Comparison of ENCODE assay signal across 7 cellular contexts in genomic region chr17:17042381-17042736, GRCh38. TPM values are rescaled to one million over a fixed set of nuclear protein-coding genes. Genes with fewer than 3 reads are reported as not detected.
A peak's percentile ranks its signal among the peaks of the same experiment; 100 is the strongest.
DNase-seq lines count a peak whose midpoint lies in the region; ATAC-seq and TF ChIP-seq lines count a peak whose summit lies in the region.

Gene MPRIP, plus strand, starts transcription at chr17:17042457. Its CDS starts 392 bp downstream, at chr17:17042849.

- H3K9ac ChIP-seq in GM23248, result peak within 1 kb of the TSS; percentile 94

- H3K9me2 ChIP-seq in GM23248 (ENCODE audit: insufficient read depth), result no peaks in the 10 kb centered on the region

- H3K4me3 ChIP-seq in GM23248, result peak within 1 kb of the TSS; percentile 95
- peak within 1 kb of the TSS; percentile 85 for H3K4me3 ChIP-seq in psoas muscle

- in situ Hi-C loops in GM23248 (cut with MboI), result no loop called here

- peak within 1 kb of the TSS; percentile 66 for H3K27ac Mint-ChIP-seq in T-helper 2 cell treated with Interferon-gamma antibody and Interleukin-4, amounts not matched to agents 5 μg/mL and 100 μg/mL, for 36 hours
- H3K27ac Mint-ChIP-seq in glutamatergic neuron (ENCODE audit: unreplicated experiment), result peak within 1 kb of the TSS; percentile 98

- H3K79me2 ChIP-seq in GM23248 (ENCODE audit: insufficient read depth), result peaks cover 47% of the 10 kb centered on the region

- H3K9me3 ChIP-seq in GM23248 (ENCODE audit: low read depth), result no peaks in the 10 kb centered on the region
- no peaks in the 10 kb centered on the region for H3K9me3 ChIP-seq in psoas muscle

- H3K4me1 Mint-ChIP-seq in T-helper 2 cell treated with Interferon-gamma antibody and Interleukin-4, amounts not matched to agents 5 μg/mL and 100 μg/mL, for 36 hours (ENCODE audit: low read depth), result peaks cover 37% of the 10 kb centered on the region
- H3K4me1 Mint-ChIP-seq in glutamatergic neuron (ENCODE audit: low read depth, unreplicated experiment), result peaks cover 31% of the 10 kb centered on the region

- peaks cover 11% of the 10 kb centered on the region; the same call in 1 of the 2 replicates for H4K20me1 ChIP-seq in GM23248 (ENCODE audit: insufficient read depth)

- peak within 1 kb of the TSS; percentile 91 for H2AFZ ChIP-seq in GM23248

- H3K27me3 Mint-ChIP-seq in T-helper 2 cell treated with Interferon-gamma antibody and Interleukin-4, amounts not matched to agents 5 μg/mL and 100 μg/mL, for 36 hours (ENCODE audit: low read depth), result no peaks in the 10 kb centered on the region
- peaks cover 25% of the 10 kb centered on the region for H3K27me3 Mint-ChIP-seq in glutamatergic neuron (ENCODE audit: unreplicated experiment)

- peaks cover 6% of the 10 kb centered on the region for H3K36me3 Mint-ChIP-seq in T-helper 2 cell treated with Interferon-gamma antibody and Interleukin-4, amounts not matched to agents 5 μg/mL and 100 μg/mL, for 36 hours (ENCODE audit: low read depth)
- no peaks in the 10 kb centered on the region for H3K36me3 Mint-ChIP-seq in glutamatergic neuron (ENCODE audit: unreplicated experiment)

- peaks cover 32% of the 10 kb centered on the region for H3K4me1 ChIP-seq in GM23248 (ENCODE audit: insufficient read depth)
- peaks cover 52% of the 10 kb centered on the region for H3K4me1 ChIP-seq in psoas muscle

- H3K9me3 Mint-ChIP-seq in T-helper 2 cell treated with Interferon-gamma antibody and Interleukin-4, amounts not matched to agents 5 μg/mL and 100 μg/mL, for 36 hours, result peaks cover 3% of the 10 kb centered on the region
- peaks cover 24% of the 10 kb centered on the region for H3K9me3 Mint-ChIP-seq in glutamatergic neuron (ENCODE audit: unreplicated experiment)

- intact Hi-C loops in psoas muscle (cut with DNase I), result no loop called here

- H3K36me3 ChIP-seq in GM23248 (ENCODE audit: low read depth) (no peaks in the 10 kb centered on the region), psoas muscle (ENCODE audit: insufficient read depth in 1 of 2, low read depth in 1 of 2) (no peaks in the 10 kb centered on the region)

- H3K27ac ChIP-seq in GM23248 (peak within 1 kb of the TSS; percentile 82), psoas muscle (peak within 1 kb of the TSS; percentile 96)

- no peak for DNase-seq in GM23248
- DNase-seq in T-helper 2 cell treated with Interferon-gamma antibody and Interleukin-4, amounts not matched to agents 5 μg/mL and 100 μg/mL, for 36 hours (ENCODE audit: low spot score), result no peak
- DNase-seq in glutamatergic neuron, result no peak
- DNase-seq in psoas muscle, result no peak
- DNase-seq in iPS-NIHi11 (ENCODE audit: low spot score), result no peak
- no peak for DNase-seq in DMS 273 (lab: John Stamatoyannopoulos, UW; ENCODE audit: unreplicated experiment)
- DNase-seq in NCI-H2196 (lab: John Stamatoyannopoulos, UW; ENCODE audit: unreplicated experiment), result no peak

- no peak for ATAC-seq in psoas muscle

- H3K4me2 ChIP-seq in GM23248 (ENCODE audit: unreplicated experiment), result peak within 1 kb of the TSS; percentile 100

- H3K27me3 ChIP-seq in GM23248 (replicated peaks; ENCODE audit: insufficient read depth), result no peaks in the 10 kb centered on the region
- H3K27me3 ChIP-seq in psoas muscle (ENCODE audit: insufficient read depth in 3 of 3, low read length in 2 of 3), result no peaks in the 10 kb centered on the region

- peak within 1 kb of the TSS; percentile 87 for H3K4me3 Mint-ChIP-seq in T-helper 2 cell treated with Interferon-gamma antibody and Interleukin-4, amounts not matched to agents 5 μg/mL and 100 μg/mL, for 36 hours
- H3K4me3 Mint-ChIP-seq in glutamatergic neuron (ENCODE audit: unreplicated experiment), result peak within 1 kb of the TSS; percentile 100

- H3F3A ChIP-seq in GM23248 (ENCODE audit: insufficient read depth), result peaks cover 54% of the 10 kb centered on the region

- TF ChIP-seq CTCF in glutamatergic neuron (IDR thresholded peaks at IDR 0.05; ENCODE audit: partially characterized antibody, unreplicated experiment) (no peak), psoas muscle (IDR thresholded peaks at IDR 0.05) (no peak)

- 2 to 4% methylated on average over 9 to 48 of the region's 68 CpGs for WGBS in GM23248 (ENCODE audit: low coverage in 1 of 2, low lambda C conversion rate in 2 of 2, missing lambda C conversion rate in 2 of 2), 2 experiments
- WGBS in psoas muscle, 3 donors, result 0 to 1% (median 1%) methylated on average over 18 to 68 of the region's 68 CpGs

RNA-seq across cellular contexts. Expression of gene MPRIP, which starts in this region (rescaled TPM):
- total RNA-seq in GM23248 (2014; rRNA removed; shearing (Covaris generic)), result 292 TPM in 2 replicates
- polyA plus RNA-seq in GM23248 (2016; fragmentation: Nextera tagmentation; extraction: Ambion mirVana) (68.4 and 73.5 TPM in 2 replicates), psoas muscle (100 to 1,000 TPM; 142 to 270 (median 184) TPM)
- total RNA-seq in glutamatergic neuron (ENCODE audit: unreplicated experiment) (863 TPM), psoas muscle (100 to 1,000 TPM; 228 to 322 (median 258) TPM)
